10 cellular contexts compared by ENCODE assay signal in genomic region chr1:160346471-160346870, GRCh38. TPM values are rescaled to one million over a fixed set of nuclear protein-coding genes. Genes with fewer than 3 reads are reported as not detected.
DNase-seq lines count a peak whose midpoint lies in the region; ATAC-seq and TF ChIP-seq lines count a peak whose summit lies in the region.
"Not testable (repeated sequence)": the region's sequence is repeated elsewhere in the genome, so short reads cannot be mapped to it uniquely, and the experiment has no call there.
"Had no signal": no experiment of that assay in that cellular context is flagged by ENCODE, and none has a peak within 500 bp of the region (broad histone marks: within the 10 kb centered on the region; RNA-seq: fewer than 3 reads in every experiment).

No MANE protein-coding gene starts in this region.

- not testable (repeated sequence) for TF ChIP-seq CTCF in CD14-positive monocyte (IDR thresholded peaks at IDR 0.05); neural crest cell (conservative IDR thresholded peaks at IDR 0.05); upper lobe of left lung (IDR thresholded peaks at IDR 0.05)

- not testable (repeated sequence) for TF ChIP-seq EP300 in upper lobe of left lung (IDR thresholded peaks at IDR 0.05)

- not testable (repeated sequence) for H3K27me3 ChIP-seq in upper lobe of left lung

- peak overlapping the region; percentile 94 to 98 (median 98) for H3K27ac Mint-ChIP-seq in CD14-positive monocyte
- H3K27ac Mint-ChIP-seq in dendritic cell treated with granulocyte-macrophage colony-stimulating factor and Interleukin-4, amounts not matched to agents 40 ng/mL and 50 ng/mL, for 4 days, result peak overlapping the region; percentile 94
- not testable (repeated sequence) for H3K27ac Mint-ChIP-seq in neural crest cell (ENCODE audit: unreplicated experiment)

- H3K9me3 Mint-ChIP-seq in CD14-positive monocyte; dendritic cell treated with granulocyte-macrophage colony-stimulating factor and Interleukin-4, amounts not matched to agents 40 ng/mL and 50 ng/mL, for 4 days; neural crest cell: not testable (repeated sequence)

- H3K36me3 ChIP-seq in upper lobe of left lung, result peaks cover 17 to 57% (median 32%) of the 10 kb centered on the region in 4 donors

- in situ Hi-C loops in KBM-7 (cut with MboI; ENCODE audit: low pct_unique_long_range_greater_than_20kb, low sequenced_read_pairs), result not testable (repeated sequence)

- not testable (repeated sequence) for H3K27me3 Mint-ChIP-seq in CD14-positive monocyte (ENCODE audit: low read depth in 3 of 3); dendritic cell treated with granulocyte-macrophage colony-stimulating factor and Interleukin-4, amounts not matched to agents 40 ng/mL and 50 ng/mL, for 4 days; neural crest cell (ENCODE audit: low read depth)

- peak overlapping the region; percentile 54 to 78 (median 68) for H3K27ac ChIP-seq in upper lobe of left lung

- TF ChIP-seq POLR2A in upper lobe of left lung (IDR thresholded peaks at IDR 0.05), result not testable (repeated sequence)

- not testable (repeated sequence) for H3K4me3 ChIP-seq in upper lobe of left lung

- H3K36me3 Mint-ChIP-seq in CD14-positive monocyte, result peaks cover 42 to 59% of the 10 kb centered on the region in 2 donors
- peaks cover 80% of the 10 kb centered on the region for H3K36me3 Mint-ChIP-seq in dendritic cell treated with granulocyte-macrophage colony-stimulating factor and Interleukin-4, amounts not matched to agents 40 ng/mL and 50 ng/mL, for 4 days (ENCODE audit: low read depth)
- H3K36me3 Mint-ChIP-seq in neural crest cell (ENCODE audit: low read depth), result not testable (repeated sequence)

- peak; percentile 67 for DNase-seq in CD14-positive monocyte (ENCODE audit: low spot score)
- DNase-seq in KBM-7, result peak; percentile 16
- peak; percentile 33 for DNase-seq in NOMO-1 treated with DMSO at 0.1 percent for 48 hours (lab: John Stamatoyannopoulos, UW; ENCODE audit: unreplicated experiment)
- DNase-seq in SIG-M5 treated with dmso at 0.1 percent for 504 hours (lab: John Stamatoyannopoulos, UW; ENCODE audit: unreplicated experiment), result peak; percentile 22
- DNase-seq in neural crest cell (ENCODE audit: low read depth, low spot score), result not testable (repeated sequence)
- peak in 1 of 2 donors; percentile 11 for DNase-seq in upper lobe of left lung

- 82 to 84% methylated on average over 9 of the region's 9 CpGs for WGBS in upper lobe of left lung, 2 donors

- H3K4me3 Mint-ChIP-seq in CD14-positive monocyte (peak overlapping the region; percentile 39 to 51), neural crest cell (peak overlapping the region; percentile 32)
- peak overlapping the region; percentile 32 for H3K4me3 Mint-ChIP-seq in dendritic cell treated with granulocyte-macrophage colony-stimulating factor and Interleukin-4, amounts not matched to agents 40 ng/mL and 50 ng/mL, for 4 days

- peaks cover 15 to 36% (median 22%) of the 10 kb centered on the region in 4 donors for H3K4me1 ChIP-seq in upper lobe of left lung

- H3K4me1 Mint-ChIP-seq in CD14-positive monocyte (peaks cover 48% of the 10 kb centered on the region), neural crest cell (peaks cover 27% of the 10 kb centered on the region)
- peaks cover 45% of the 10 kb centered on the region for H3K4me1 Mint-ChIP-seq in dendritic cell treated with granulocyte-macrophage colony-stimulating factor and Interleukin-4, amounts not matched to agents 40 ng/mL and 50 ng/mL, for 4 days (ENCODE audit: low read depth)

- H3K9me3 ChIP-seq in upper lobe of left lung, result not testable (repeated sequence)

- ATAC-seq in upper lobe of left lung (ENCODE audit: low FRiP score in 2 of 2), result not testable (repeated sequence)

- intact Hi-C loops in CD14-positive monocyte (cut with micrococcal nuclease), result loop anchor here (10.0 kb wide), 2 partner anchors 62 to 422 kb away; partner anchors contain the start of genes PEX19 (in 1 of the 2) and TAGLN2 (in 1 of the 2)
- intact Hi-C loops in dendritic cell treated with granulocyte-macrophage colony-stimulating factor and Interleukin-4, amounts not matched to agents 40 ng/mL and 50 ng/mL, for 4 days (cut with micrococcal nuclease), result loop anchor here (2.0 kb wide), 1 partner anchor 28 kb away; no protein-coding TSS in a partner anchor

RNA-seq across cellular contexts. Expression of gene NCSTN, which starts 3.3 kb away (rescaled TPM):
- polyA plus RNA-seq in CD14-positive monocyte, result 100 to 1,000 TPM; 125 to 145 TPM
- 83.1 and 98.8 TPM in 2 replicates for total RNA-seq in neural crest cell
- total RNA-seq in upper lobe of left lung, result 100 to 1,000 TPM in 2 of 6 donors, 10 to 100 TPM in 4; 55.9 to 116 (median 70.8) TPM

RNA-seq across cellular contexts. Expression of gene COPA, which starts 3.4 kb away (rescaled TPM):
- polyA plus RNA-seq in CD14-positive monocyte, result 100 to 1,000 TPM; 195 to 199 TPM
- 123 and 124 TPM in 2 replicates for total RNA-seq in neural crest cell
- 100 to 1,000 TPM in 5 of 6 donors, 10 to 100 TPM in 1; 99.4 to 165 (median 141) TPM for total RNA-seq in upper lobe of left lung

RNA-seq across cellular contexts. Expression of gene NHLH1, which starts 20.4 kb away (rescaled TPM):
- not detected for polyA plus RNA-seq in CD14-positive monocyte
- 10.0 and 10.6 TPM in 2 replicates for total RNA-seq in neural crest cell
- 1 to 10 TPM in 1 of 6 donors, under 1 TPM in 2, not detected in 3; 0.20 to 1.0 (median 0.33) TPM for total RNA-seq in upper lobe of left lung
- total RNA-seq: LHCN-M2, Right ventricle myocardium inferior, RPMI7951 had no signal

RNA-seq across cellular contexts. Expression of gene VANGL2, which starts 53.9 kb away (rescaled TPM):
- polyA plus RNA-seq in CD14-positive monocyte, result not detected
- total RNA-seq in neural crest cell (106 and 109 TPM in 2 replicates), upper lobe of left lung (1 to 10 TPM; 2.0 to 4.8 (median 2.7) TPM)
